Comparison of ENCODE assay signal across 1 cellular context in the genomic region with DNA sequence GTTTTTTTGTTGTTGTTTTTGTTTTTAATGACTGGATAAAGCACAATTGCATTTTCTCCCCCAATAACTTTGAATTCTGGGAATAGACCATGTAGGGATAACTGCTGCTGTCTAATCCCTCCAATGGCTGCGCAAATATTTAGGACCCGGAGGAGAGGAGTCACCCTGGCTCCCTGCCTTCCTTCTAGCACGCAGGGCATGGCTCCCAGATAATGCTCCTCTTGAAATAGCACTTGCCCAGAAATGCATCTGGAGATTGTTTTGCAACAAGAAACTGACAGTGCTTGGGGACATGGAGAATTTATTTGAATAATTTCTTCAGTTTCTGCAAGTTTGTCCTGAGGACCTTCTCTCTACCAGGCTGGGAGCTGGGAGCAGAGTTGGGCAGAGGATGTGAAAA.
TF ChIP-seq lines count a peak whose summit lies in the region.

No MANE protein-coding gene starts in this region.

TF ChIP-seq in liver, 16 proteins besides CTCF, POLR2A, EP300 and RAD21 (continued from another document):
- TF ChIP-seq, protein P1, sequence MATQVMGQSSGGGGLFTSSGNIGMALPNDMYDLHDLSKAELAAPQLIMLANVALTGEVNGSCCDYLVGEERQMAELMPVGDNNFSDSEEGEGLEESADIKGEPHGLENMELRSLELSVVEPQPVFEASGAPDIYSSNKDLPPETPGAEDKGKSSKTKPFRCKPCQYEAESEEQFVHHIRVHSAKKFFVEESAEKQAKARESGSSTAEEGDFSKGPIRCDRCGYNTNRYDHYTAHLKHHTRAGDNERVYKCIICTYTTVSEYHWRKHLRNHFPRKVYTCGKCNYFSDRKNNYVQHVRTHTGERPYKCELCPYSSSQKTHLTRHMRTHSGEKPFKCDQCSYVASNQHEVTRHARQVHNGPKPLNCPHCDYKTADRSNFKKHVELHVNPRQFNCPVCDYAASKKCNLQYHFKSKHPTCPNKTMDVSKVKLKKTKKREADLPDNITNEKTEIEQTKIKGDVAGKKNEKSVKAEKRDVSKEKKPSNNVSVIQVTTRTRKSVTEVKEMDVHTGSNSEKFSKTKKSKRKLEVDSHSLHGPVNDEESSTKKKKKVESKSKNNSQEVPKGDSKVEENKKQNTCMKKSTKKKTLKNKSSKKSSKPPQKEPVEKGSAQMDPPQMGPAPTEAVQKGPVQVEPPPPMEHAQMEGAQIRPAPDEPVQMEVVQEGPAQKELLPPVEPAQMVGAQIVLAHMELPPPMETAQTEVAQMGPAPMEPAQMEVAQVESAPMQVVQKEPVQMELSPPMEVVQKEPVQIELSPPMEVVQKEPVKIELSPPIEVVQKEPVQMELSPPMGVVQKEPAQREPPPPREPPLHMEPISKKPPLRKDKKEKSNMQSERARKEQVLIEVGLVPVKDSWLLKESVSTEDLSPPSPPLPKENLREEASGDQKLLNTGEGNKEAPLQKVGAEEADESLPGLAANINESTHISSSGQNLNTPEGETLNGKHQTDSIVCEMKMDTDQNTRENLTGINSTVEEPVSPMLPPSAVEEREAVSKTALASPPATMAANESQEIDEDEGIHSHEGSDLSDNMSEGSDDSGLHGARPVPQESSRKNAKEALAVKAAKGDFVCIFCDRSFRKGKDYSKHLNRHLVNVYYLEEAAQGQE (IDR thresholded peaks at IDR 0.05), result no peak
- TF ChIP-seq YY1 (IDR thresholded peaks at IDR 0.05), result no peak
- TF ChIP-seq SP1 (IDR thresholded peaks at IDR 0.05), result no peak
- TF ChIP-seq FOXA1 (IDR thresholded peaks at IDR 0.05), result no peak
